18 cellular contexts compared by ENCODE assay signal in the genomic region with DNA sequence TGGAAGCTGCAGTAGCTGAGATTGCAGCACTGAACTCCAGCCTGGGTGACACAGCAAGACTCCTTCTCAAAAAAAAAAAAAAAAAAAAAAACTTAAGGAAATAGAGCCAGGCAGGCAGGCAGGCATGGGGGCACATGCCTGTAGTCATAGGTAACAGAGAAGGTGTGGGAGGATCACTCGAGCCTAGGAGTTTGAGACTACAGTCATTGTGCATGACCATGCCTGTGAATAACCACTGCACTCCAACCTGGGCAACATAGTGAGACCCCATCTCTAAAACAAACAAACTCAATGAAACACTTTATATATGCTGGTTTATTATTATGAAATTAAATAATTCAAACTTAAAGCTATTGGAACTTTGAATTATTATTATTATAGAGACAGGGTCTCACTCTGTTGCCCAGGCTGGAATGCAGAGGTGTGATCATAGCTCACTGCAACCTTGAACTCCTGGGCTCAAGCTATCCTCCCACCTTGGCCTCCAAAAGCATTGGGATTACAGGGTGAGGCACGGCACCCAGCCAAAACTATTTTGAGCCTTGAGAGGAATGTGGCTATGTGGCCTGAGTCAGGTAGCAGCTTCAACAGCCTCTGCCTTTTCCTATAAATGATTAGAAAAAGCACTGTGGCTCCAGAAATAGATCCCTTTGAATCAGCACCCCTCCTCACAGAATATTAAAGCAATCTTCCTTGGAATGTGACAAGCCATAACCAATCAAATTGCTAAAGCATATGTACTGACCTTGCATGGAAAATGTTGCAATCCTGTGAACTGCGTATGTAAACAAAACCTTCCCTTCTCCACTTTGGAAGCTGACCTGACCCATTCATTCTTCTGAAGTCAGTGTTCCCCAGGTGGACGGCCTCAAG. TPM values are rescaled to one million over a fixed set of nuclear protein-coding genes. Genes with fewer than 3 reads are reported as not detected.
DNase-seq lines count a peak whose midpoint lies in the region; ATAC-seq and TF ChIP-seq lines count a peak whose summit lies in the region.
"Had no signal": no experiment of that assay in that cellular context is flagged by ENCODE, and none has a peak within 500 bp of the region (broad histone marks: within the 10 kb centered on the region; RNA-seq: fewer than 3 reads in every experiment).

No MANE protein-coding gene starts in this region.

- no peaks in the 10 kb centered on the region for H3K36me3 ChIP-seq in H7 (replicated peaks; ENCODE audit: control insufficient read depth, insufficient read depth, low read length)
- H3K36me3 ChIP-seq: left ventricle myocardium inferior had no signal

- H3K4me1 Mint-ChIP-seq in WTC11, result peaks cover 8% of the 10 kb centered on the region
- H3K4me1 Mint-ChIP-seq in activated T-cell treated with anti-CD3 and anti-CD28 coated beads, Interleukin-2, amount 50 U/mL, for 72 hours (ENCODE audit: low read depth), result no peaks in the 10 kb centered on the region
- H3K4me1 Mint-ChIP-seq: nephron had no signal

- H3K4me3 ChIP-seq in fibroblast of villous mesenchyme (ENCODE audit: low read depth, low read length) (no peak overlapping the region), H7 (ENCODE audit: insufficient read depth, low read depth, low read length) (no peak overlapping the region)
- H3K4me3 ChIP-seq: left ventricle myocardium inferior had no signal

- DNase-seq in HCEC 1CT (peak; percentile 70), WTC11 (ENCODE audit: low spot score) (no peak), fibroblast of villous mesenchyme (ENCODE audit: low read depth) (peak; percentile 90), mucosa of gallbladder (ENCODE audit: low spot score) (peak; percentile 57), GM19238 (ENCODE audit: insufficient read length, low spot score) (no peak), H7 (no peak)
- no peak for DNase-seq in activated T-cell treated with anti-CD3 and anti-CD28 coated beads, Interleukin-2, amount 50 U/mL, for 72 hours
- DNase-seq in activated T-cell treated with anti-CD3 and anti-CD28 coated beads, Interleukin-2, amount 50 U/mL, for 48 hours, result no peak
- DNase-seq: activated CD4-positive, alpha-beta T cell treated with anti-CD3 and anti-CD28 coated beads, Interleukin-2, amount 50 U/mL, for 4 hours; activated T-cell treated with anti-CD3 and anti-CD28 coated beads, Interleukin-2, amount 50 U/mL, for 24 hours; C1 segment of cervical spinal cord; DMS53; Karpas-422; left ventricle myocardium inferior; NCI-H1417; NCI-H2227 treated with DMSO at 0.1 percent for 48 hours; SK-N-SH had no signal

- no peaks in the 10 kb centered on the region for H3K27me3 ChIP-seq in H7 (ENCODE audit: control insufficient read depth, insufficient read depth, low read length)

- no peak for ATAC-seq in WTC11
- ATAC-seq in activated T-cell treated with anti-CD3 and anti-CD28 coated beads, Interleukin-2, amount 50 U/mL, for 72 hours (replicated peaks in 1 of 2), result no peak

- H3K36me3 Mint-ChIP-seq in WTC11, result peaks cover 5% of the 10 kb centered on the region
- H3K36me3 Mint-ChIP-seq in activated T-cell treated with anti-CD3 and anti-CD28 coated beads, Interleukin-2, amount 50 U/mL, for 72 hours (ENCODE audit: insufficient read depth in 2 of 2), result no peaks in the 10 kb centered on the region

- H3K4me3 Mint-ChIP-seq in WTC11, result no peak overlapping the region
- H3K4me3 Mint-ChIP-seq in activated T-cell treated with anti-CD3 and anti-CD28 coated beads, Interleukin-2, amount 50 U/mL, for 72 hours, result no peak overlapping the region
- H3K4me3 Mint-ChIP-seq: activated T-cell treated with anti-CD3 and anti-CD28 coated beads, Interleukin-2, amount 50 U/mL, for 24 hours; nephron had no signal

- no peak overlapping the region for H3K27ac Mint-ChIP-seq in WTC11
- no peak overlapping the region for H3K27ac Mint-ChIP-seq in activated T-cell treated with anti-CD3 and anti-CD28 coated beads, Interleukin-2, amount 50 U/mL, for 72 hours
- H3K27ac Mint-ChIP-seq: activated T-cell treated with anti-CD3 and anti-CD28 coated beads, Interleukin-2, amount 50 U/mL, for 24 hours; nephron had no signal

- TF ChIP-seq CTCF in WTC11 (IDR thresholded peaks at IDR 0.05) (no peak), fibroblast of villous mesenchyme (IDR thresholded peaks at IDR 0.05; ENCODE audit: insufficient read depth, low read depth, low read length) (no peak)

- POLR2A ChIA-PET in WTC11 (lab: Charles Lee), result interaction anchor here (0.7 to 0.8 kb wide), 2 partner anchors 17 to 43 kb away, joined by 3 to 5 read pairs; no protein-coding TSS in a partner anchor

- peaks cover 6% of the 10 kb centered on the region for H3K9me3 Mint-ChIP-seq in WTC11
- no peaks in the 10 kb centered on the region for H3K9me3 Mint-ChIP-seq in activated T-cell treated with anti-CD3 and anti-CD28 coated beads, Interleukin-2, amount 50 U/mL, for 72 hours
- H3K9me3 Mint-ChIP-seq: activated T-cell treated with anti-CD3 and anti-CD28 coated beads, Interleukin-2, amount 50 U/mL, for 24 hours; nephron had no signal

- CTCF ChIA-PET in WTC11 (lab: Charles Lee), result interaction anchor here (0.7 to 4.3 kb wide), 3 partner anchors 11 to 77 kb away, joined by 3 to 31 read pairs (median 3); no protein-coding TSS in a partner anchor

- peaks cover 3% of the 10 kb centered on the region; the same call in 1 of the 2 replicates for H3K27me3 Mint-ChIP-seq in WTC11 (ENCODE audit: low read depth)
- no peaks in the 10 kb centered on the region for H3K27me3 Mint-ChIP-seq in activated T-cell treated with anti-CD3 and anti-CD28 coated beads, Interleukin-2, amount 50 U/mL, for 72 hours (ENCODE audit: low read depth)
- H3K27me3 Mint-ChIP-seq: activated T-cell treated with anti-CD3 and anti-CD28 coated beads, Interleukin-2, amount 50 U/mL, for 24 hours had no signal

TF ChIP-seq in WTC11, 78 proteins besides CTCF, POLR2A, EP300 and RAD21 (continues in another document):
- TF ChIP-seq ZNF263 (CRISPR knock-in tag; IDR thresholded peaks at IDR 0.05; ENCODE audit: low read depth) (no peak), GABPB1 (CRISPR knock-in tag; IDR thresholded peaks at IDR 0.05) (peak; percentile 66), ZNF121 (CRISPR knock-in tag; IDR thresholded peaks at IDR 0.05) (peak; percentile 63; the same call in 1 of the 2 replicates), PRRX2 (CRISPR knock-in tag; IDR thresholded peaks at IDR 0.05) (no peak), FOXK1 (CRISPR knock-in tag; IDR thresholded peaks at IDR 0.05) (no peak)
- TF ChIP-seq, protein P1, sequence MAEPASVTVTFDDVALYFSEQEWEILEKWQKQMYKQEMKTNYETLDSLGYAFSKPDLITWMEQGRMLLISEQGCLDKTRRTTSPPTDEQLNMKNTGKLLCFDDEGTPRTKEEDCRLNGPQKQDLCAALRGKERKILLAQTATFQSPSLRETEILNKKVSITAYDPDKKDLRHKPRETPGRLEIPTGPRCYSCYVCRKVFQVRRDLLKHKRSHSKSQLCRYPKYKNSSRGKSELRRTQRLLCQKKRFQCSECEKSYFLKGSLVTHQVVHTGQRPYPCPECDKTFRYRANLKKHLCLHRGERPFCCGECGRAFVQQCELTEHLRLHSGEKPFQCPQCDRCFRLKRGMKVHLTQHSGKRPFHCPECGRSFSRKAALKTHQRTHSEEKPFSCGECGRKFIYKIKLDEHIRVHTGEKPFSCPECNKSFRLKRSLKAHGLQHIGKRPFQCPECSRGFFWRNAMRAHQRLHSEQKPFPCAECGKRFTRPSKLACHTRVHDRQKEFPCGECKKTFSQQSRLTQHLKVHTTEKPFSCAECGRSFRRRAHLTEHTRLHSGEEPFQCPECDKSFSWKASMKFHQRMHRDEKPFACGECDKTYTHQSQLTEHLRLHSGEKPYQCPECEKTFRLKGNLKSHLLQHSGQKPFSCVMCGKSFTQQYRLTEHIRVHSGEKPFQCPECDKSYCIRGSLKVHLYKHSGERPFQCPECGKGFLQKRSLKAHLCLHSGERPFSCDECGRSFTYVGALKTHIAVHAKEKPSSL (CRISPR knock-in tag; conservative IDR thresholded peaks at IDR 0.05), result no peak
- TF ChIP-seq, protein P2, sequence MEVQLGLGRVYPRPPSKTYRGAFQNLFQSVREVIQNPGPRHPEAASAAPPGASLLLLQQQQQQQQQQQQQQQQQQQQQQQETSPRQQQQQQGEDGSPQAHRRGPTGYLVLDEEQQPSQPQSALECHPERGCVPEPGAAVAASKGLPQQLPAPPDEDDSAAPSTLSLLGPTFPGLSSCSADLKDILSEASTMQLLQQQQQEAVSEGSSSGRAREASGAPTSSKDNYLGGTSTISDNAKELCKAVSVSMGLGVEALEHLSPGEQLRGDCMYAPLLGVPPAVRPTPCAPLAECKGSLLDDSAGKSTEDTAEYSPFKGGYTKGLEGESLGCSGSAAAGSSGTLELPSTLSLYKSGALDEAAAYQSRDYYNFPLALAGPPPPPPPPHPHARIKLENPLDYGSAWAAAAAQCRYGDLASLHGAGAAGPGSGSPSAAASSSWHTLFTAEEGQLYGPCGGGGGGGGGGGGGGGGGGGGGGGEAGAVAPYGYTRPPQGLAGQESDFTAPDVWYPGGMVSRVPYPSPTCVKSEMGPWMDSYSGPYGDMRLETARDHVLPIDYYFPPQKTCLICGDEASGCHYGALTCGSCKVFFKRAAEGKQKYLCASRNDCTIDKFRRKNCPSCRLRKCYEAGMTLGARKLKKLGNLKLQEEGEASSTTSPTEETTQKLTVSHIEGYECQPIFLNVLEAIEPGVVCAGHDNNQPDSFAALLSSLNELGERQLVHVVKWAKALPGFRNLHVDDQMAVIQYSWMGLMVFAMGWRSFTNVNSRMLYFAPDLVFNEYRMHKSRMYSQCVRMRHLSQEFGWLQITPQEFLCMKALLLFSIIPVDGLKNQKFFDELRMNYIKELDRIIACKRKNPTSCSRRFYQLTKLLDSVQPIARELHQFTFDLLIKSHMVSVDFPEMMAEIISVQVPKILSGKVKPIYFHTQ (CRISPR knock-in tag; IDR thresholded peaks at IDR 0.05), result no peak
- TF ChIP-seq, protein P3, sequence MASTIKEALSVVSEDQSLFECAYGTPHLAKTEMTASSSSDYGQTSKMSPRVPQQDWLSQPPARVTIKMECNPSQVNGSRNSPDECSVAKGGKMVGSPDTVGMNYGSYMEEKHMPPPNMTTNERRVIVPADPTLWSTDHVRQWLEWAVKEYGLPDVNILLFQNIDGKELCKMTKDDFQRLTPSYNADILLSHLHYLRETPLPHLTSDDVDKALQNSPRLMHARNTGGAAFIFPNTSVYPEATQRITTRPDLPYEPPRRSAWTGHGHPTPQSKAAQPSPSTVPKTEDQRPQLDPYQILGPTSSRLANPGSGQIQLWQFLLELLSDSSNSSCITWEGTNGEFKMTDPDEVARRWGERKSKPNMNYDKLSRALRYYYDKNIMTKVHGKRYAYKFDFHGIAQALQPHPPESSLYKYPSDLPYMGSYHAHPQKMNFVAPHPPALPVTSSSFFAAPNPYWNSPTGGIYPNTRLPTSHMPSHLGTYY (CRISPR knock-in tag; IDR thresholded peaks at IDR 0.05), result no peak

RNA-seq across cellular contexts. Expression of a gene that starts 34.7 kb away (rescaled TPM):
- total RNA-seq in WTC11 (2021), result 78.8 to 83.1 TPM (median 81.9 TPM) in 3 replicates
- 38.3 and 53.1 TPM in 2 replicates for total RNA-seq in fibroblast of villous mesenchyme
- 63.8 TPM for total RNA-seq in mucosa of gallbladder
- 10 to 100 TPM; 93.0 to 99.8 TPM for total RNA-seq in activated T-cell treated with anti-CD3 and anti-CD28 coated beads, Interleukin-2, amount 50 U/mL, for 72 hours
- total RNA-seq in H7 (2014; rRNA removed; shearing (Covaris generic)), result 50.9 and 68.9 TPM in 2 replicates

RNA-seq across cellular contexts. Expression of a gene that starts 44.8 kb away (rescaled TPM):
- total RNA-seq in WTC11 (2021) (0.53 to 1.6 TPM (median 0.55 TPM) in 3 replicates), fibroblast of villous mesenchyme (not detected in 2 replicates), mucosa of gallbladder (149 TPM)
- total RNA-seq in activated T-cell treated with anti-CD3 and anti-CD28 coated beads, Interleukin-2, amount 50 U/mL, for 72 hours, result 1 to 10 TPM; 1.8 to 4.2 TPM
- not detected in 2 replicates for total RNA-seq in H7 (2014; rRNA removed; shearing (Covaris generic))
- total RNA-seq: left ventricle myocardium inferior had no signal

Comparison
In these comparisons a context has a peak if more than half of its experiments do, and no peak if none do; other contexts are left out.
1. DNase-seq: peak in HCEC 1CT (single experiment), fibroblast of villous mesenchyme (single experiment) and mucosa of gallbladder (single experiment); none in WTC11 (single experiment), GM19238 (single experiment), activated T-cell treated with anti-CD3 and anti-CD28 coated beads, Interleukin-2, amount 50 U/mL, for 72 hours (0 of 2), activated T-cell treated with anti-CD3 and anti-CD28 coated beads, Interleukin-2, amount 50 U/mL, for 48 hours (0 of 2) and H7 (single experiment).
2. RNA of a gene that starts 44.8 kb away (total RNA-seq): 149 TPM in mucosa of gallbladder (single experiment); 1.8 to 4.2 TPM in activated T-cell treated with anti-CD3 and anti-CD28 coated beads, Interleukin-2, amount 50 U/mL, for 72 hours, 0.53 to 1.6 TPM in WTC11, not detected in fibroblast of villous mesenchyme and not detected in H7; every median in the first group is over 10 times any median in the second.